1 cellular context compared by ENCODE assay signal in genomic region chr2:234423884-234424283, GRCh38.
TF ChIP-seq lines count a peak whose summit lies in the region.

No MANE protein-coding gene starts in this region.

TF ChIP-seq in A549, 52 proteins besides CTCF, POLR2A, EP300 and RAD21 (continued from another document):
- TF ChIP-seq, protein P1, sequence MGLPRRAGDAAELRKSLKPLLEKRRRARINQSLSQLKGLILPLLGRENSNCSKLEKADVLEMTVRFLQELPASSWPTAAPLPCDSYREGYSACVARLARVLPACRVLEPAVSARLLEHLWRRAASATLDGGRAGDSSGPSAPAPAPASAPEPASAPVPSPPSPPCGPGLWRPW (IDR thresholded peaks at IDR 0.05), result no peak
- TF ChIP-seq FOSB (CRISPR knock-in tag; IDR thresholded peaks at IDR 0.05), result no peak
- no peak for TF ChIP-seq CBX8 (IDR thresholded peaks at IDR 0.05)
- TF ChIP-seq TP53 (CRISPR knock-in tag; IDR thresholded peaks at IDR 0.05), result no peak
